8 cellular contexts compared by ENCODE assay signal in the genomic region with DNA sequence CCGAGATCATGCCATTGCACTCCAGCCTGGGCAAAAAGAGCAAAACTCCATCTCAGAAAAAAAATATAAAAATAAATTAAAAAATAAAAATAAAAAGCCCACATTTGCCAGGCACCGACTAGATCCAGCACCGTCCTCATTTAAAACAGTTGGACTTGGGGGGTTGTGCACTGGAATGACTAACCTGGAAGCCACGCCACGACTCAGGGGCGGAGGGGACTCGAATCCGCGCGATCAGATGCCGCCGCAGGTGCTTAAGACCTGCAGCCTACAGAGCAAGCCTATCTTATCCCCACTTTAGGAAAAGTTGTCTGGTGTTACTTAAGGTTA. TPM values are rescaled to one million over a fixed set of nuclear protein-coding genes. Genes with fewer than 3 reads are reported as not detected.
DNase-seq lines count a peak whose midpoint lies in the region; ATAC-seq, FAIRE-seq and TF ChIP-seq lines count a peak whose summit lies in the region.

No MANE protein-coding gene starts in this region.

- H3K4me1 ChIP-seq in Caco-2 (no peaks in the 10 kb centered on the region), OCI-LY7 (ENCODE audit: insufficient read depth, low read length, poor library complexity, severe bottlenecking) (no peaks in the 10 kb centered on the region), esophagus (ENCODE audit: control insufficient read depth in 2 of 2, insufficient read depth in 2 of 2, low read length in 1 of 2) (no peaks in the 10 kb centered on the region), pancreas (no peaks in the 10 kb centered on the region)

- no peak for FAIRE-seq in pancreas (lab: Jason Lieb, UNC)

- no peak overlapping the region for H3K27ac ChIP-seq in OCI-LY7 (ENCODE audit: low read depth, low read length, poor library complexity, severe bottlenecking)
- H3K27ac ChIP-seq in esophagus (ENCODE audit: low read depth in 2 of 2, low read length in 1 of 2), result no peak overlapping the region
- H3K27ac ChIP-seq in pancreas, result no peak overlapping the region

- peaks cover 7% of the 10 kb centered on the region for H3K4me1 Mint-ChIP-seq in Caco-2 (ENCODE audit: low read depth, unreplicated experiment)

- BruUV-seq in Caco-2 (replicated peaks; lab: Mats Ljungman, UMichigan) (no TSS peak), OCI-LY7 (replicated peaks; lab: Mats Ljungman, UMichigan) (no TSS peak)

- H3K27me3 ChIP-seq in Caco-2 (replicated peaks; ENCODE audit: control insufficient read depth, insufficient read depth, low read length) (no peaks in the 10 kb centered on the region), esophagus (ENCODE audit: control insufficient read depth in 1 of 2, insufficient read depth in 2 of 2, low read length in 2 of 2) (no peaks in the 10 kb centered on the region), pancreas (no peaks in the 10 kb centered on the region)

- 0 out of 2 replicates have a peak overlapping the region, but pooled peaks have one; percentile 12 for H3K4me2 ChIP-seq in OCI-LY7 (ENCODE audit: low read length)

- ATAC-seq in pancreas (no peak), left colon (no peak)

- H3K36me3 ChIP-seq in Caco-2 (ENCODE audit: control insufficient read depth, insufficient read depth, low read length) (no peaks in the 10 kb centered on the region), OCI-LY7 (ENCODE audit: insufficient read depth, low read length) (no peaks in the 10 kb centered on the region), esophagus (ENCODE audit: control insufficient read depth in 2 of 2, insufficient read depth in 2 of 2, low read length in 1 of 2) (no peaks in the 10 kb centered on the region), pancreas (no peaks in the 10 kb centered on the region)

- intact Hi-C loops in Caco-2 (cut with micrococcal nuclease; ENCODE audit: unreplicated experiment), result loop anchor here (10.0 kb wide), 1 partner anchor 87 kb away; no protein-coding TSS in a partner anchor
- intact Hi-C loops in OCI-LY7 (cut with micrococcal nuclease; ENCODE audit: unreplicated experiment), result no loop called here
- intact Hi-C loops in pancreas (cut with DNase I), result no loop called here
- intact Hi-C loops in left colon (cut with DNase I, micrococcal nuclease), result no loop called here

- H4K20me1 ChIP-seq in OCI-LY7 (ENCODE audit: insufficient read depth, low read length), result no peaks in the 10 kb centered on the region

- peaks cover 8% of the 10 kb centered on the region for H3K36me3 Mint-ChIP-seq in Caco-2 (ENCODE audit: insufficient read depth, unreplicated experiment)

- H3K4me3 Mint-ChIP-seq in Caco-2 (ENCODE audit: unreplicated experiment), result peak overlapping the region; percentile 68

- DNase-seq in Caco-2, result no peak
- no peak for DNase-seq in OCI-LY7 (ENCODE audit: low spot score)
- no peak for DNase-seq in pancreas
- DNase-seq in NCI-H774 (lab: John Stamatoyannopoulos, UW), result no peak
- no peak for DNase-seq in left colon
- DNase-seq in GM10266 (ENCODE audit: extremely low spot score), result no peak
- DNase-seq in superior temporal gyrus (ENCODE audit: extremely low spot score), result no peak

- CTCF ChIA-PET in Caco-2 (lab: Charles Lee) (interaction anchor here (0.7 to 1.4 kb wide), 2 partner anchors 91 to 211 kb away, joined by 4 to 8 read pairs; no protein-coding TSS in a partner anchor), OCI-LY7 (lab: Charles Lee; ENCODE audit: unreplicated experiment) (no interaction called here)

- H2AFZ ChIP-seq in OCI-LY7 (ENCODE audit: low read length), result no peak overlapping the region; the same call in 1 of the 2 replicates

- WGBS in esophagus, 2 donors, result 6 to 8% methylated on average over 12 of the region's 12 CpGs
- 7 to 8% methylated on average over 12 of the region's 12 CpGs for whole genome bisulfite sequencing in pancreas, 2 donors

- no peaks in the 10 kb centered on the region for H3K9me3 Mint-ChIP-seq in Caco-2 (ENCODE audit: unreplicated experiment)

- POLR2A ChIA-PET in Caco-2 (lab: Charles Lee), result no interaction called here
- POLR2A ChIA-PET in OCI-LY7 (lab: Charles Lee), result no interaction called here

- H3K27me3 Mint-ChIP-seq in Caco-2 (ENCODE audit: insufficient read depth, unreplicated experiment), result no peaks in the 10 kb centered on the region

- H3K4me3 ChIP-seq in Caco-2 (ENCODE audit: low read depth, low read length) (peak overlapping the region; percentile 46), OCI-LY7 (ENCODE audit: low read depth, low read length, poor library complexity, severe bottlenecking) (no peak overlapping the region), esophagus (ENCODE audit: low read depth in 1 of 2, low read length in 2 of 2) (peak overlapping the region; percentile 40 to 53), pancreas (peak overlapping the region; percentile 11 to 50 (median 32))

- TF ChIP-seq CTCF in Caco-2 (IDR thresholded peaks at IDR 0.05; ENCODE audit: insufficient read depth in 1 of 2, low read depth in 1 of 2, low read length in 1 of 2, severe bottlenecking in 1 of 2, unreplicated experiment in 1 of 2), result no peak
- TF ChIP-seq CTCF in OCI-LY7 (conservative IDR thresholded peaks at IDR 0.05; ENCODE audit: low read length), result no peak
- TF ChIP-seq CTCF in pancreas (IDR thresholded peaks at IDR 0.05), result no peak
- no peak for TF ChIP-seq CTCF in GM10266 (IDR thresholded peaks at IDR 0.05; ENCODE audit: control insufficient read depth, insufficient read depth, low read depth, missing control alignments)

- no peaks in the 10 kb centered on the region for H3K9me3 ChIP-seq in Caco-2
- no peaks in the 10 kb centered on the region for H3K9me3 ChIP-seq in OCI-LY7 (ENCODE audit: low read length)
- no peaks in the 10 kb centered on the region for H3K9me3 ChIP-seq in esophagus (ENCODE audit: control insufficient read depth in 2 of 2, insufficient read depth in 1 of 2, low read depth in 1 of 2, low read length in 1 of 2)
- no peaks in the 10 kb centered on the region for H3K9me3 ChIP-seq in pancreas

- H3K27ac Mint-ChIP-seq in Caco-2 (ENCODE audit: unreplicated experiment), result peak overlapping the region; percentile 59

- no peaks in the 10 kb centered on the region for H3K9me2 ChIP-seq in OCI-LY7 (ENCODE audit: insufficient read depth, low read length)

- H3K79me2 ChIP-seq in OCI-LY7 (ENCODE audit: insufficient read depth, low read depth, low read length), result no peaks in the 10 kb centered on the region

RNA-seq across cellular contexts. Expression of a gene that starts 38.5 kb away (rescaled TPM):
- total RNA-seq in Caco-2 (2022) (50.5 and 52.5 TPM in 2 replicates), OCI-LY7 (2022) (110 and 119 TPM in 2 replicates), pancreas (10 to 100 TPM; 11.6 to 20.9 (median 16.3) TPM), left colon (10 to 100 TPM; 44.0 to 44.1 TPM)
- 57.5 and 61.1 TPM in 2 replicates for total RNA-seq in OCI-LY7 (2014; rRNA removed; shearing (Covaris generic))
- polyA plus RNA-seq in esophagus (10 to 100 TPM; 40.2 to 41.8 TPM), pancreas (10 to 100 TPM; 30.0 to 37.0 TPM)

RNA-seq across cellular contexts. Expression of a gene that starts 39.2 kb away (rescaled TPM):
- total RNA-seq in Caco-2 (2022) (175 and 179 TPM in 2 replicates), OCI-LY7 (2022) (597 and 621 TPM in 2 replicates), pancreas (100 to 1,000 TPM in 1 of 6 donors, 10 to 100 TPM in 5; 59.3 to 115 (median 77.6) TPM), left colon (100 to 1,000 TPM; 128 to 129 TPM)
- 353 and 393 TPM in 2 replicates for total RNA-seq in OCI-LY7 (2014; rRNA removed; shearing (Covaris generic))
- polyA plus RNA-seq in esophagus (10 to 100 TPM; 28.3 to 47.0 TPM), pancreas (10 to 100 TPM; 19.7 to 44.5 TPM)
